Comparison of ENCODE assay signal across 9 cellular contexts in genomic region chr18:66616523-66616983, GRCh38. TPM values are rescaled to one million over a fixed set of nuclear protein-coding genes. Genes with fewer than 3 reads are reported as not detected.
DNase-seq lines count a peak whose midpoint lies in the region; ATAC-seq, FAIRE-seq and TF ChIP-seq lines count a peak whose summit lies in the region.
"Had no signal": no experiment of that assay in that cellular context is flagged by ENCODE, and none has a peak within 500 bp of the region (broad histone marks: within the 10 kb centered on the region; RNA-seq: fewer than 3 reads in every experiment).

No MANE protein-coding gene starts in this region.

- no peak overlapping the region for H3K27ac ChIP-seq in H1 (ENCODE audit: low read depth, low read length)
- no peak overlapping the region for H3K27ac ChIP-seq in transverse colon

- TF ChIP-seq EP300 in H1 (IDR thresholded peaks at IDR 0.05; ENCODE audit: borderline replicate concordance in 1 of 2, low read depth in 2 of 2, low read length in 2 of 2) (no peak), transverse colon (IDR thresholded peaks at IDR 0.05; ENCODE audit: low read depth) (no peak)

- no peak overlapping the region for H3K4me2 ChIP-seq in H1 (ENCODE audit: insufficient read depth in 1 of 2, low read depth in 2 of 2, low read length in 2 of 2)

- H4K8ac ChIP-seq in H1 (ENCODE audit: extremely low read depth, insufficient read depth, low read length) = peak overlapping the region; percentile 71; the same call in 1 of the 2 replicates

- peak; percentile 75 for FAIRE-seq in H1 (lab: Jason Lieb, UNC)

- no peaks in the 10 kb centered on the region for H3K79me1 ChIP-seq in H1 (ENCODE audit: low read depth, low read length)

- no peak overlapping the region for H3K23ac ChIP-seq in H1 (ENCODE audit: insufficient read length)

- no peak overlapping the region for H4K5ac ChIP-seq in H1 (ENCODE audit: insufficient read length, low read depth, low read length)

- H4K91ac ChIP-seq in H1 (replicated peaks; ENCODE audit: insufficient read length, low read length) = no peak overlapping the region

- peak; percentile 30 to 71 (median 70) for TF ChIP-seq CTCF in H1 (IDR thresholded peaks at IDR 0.05; ENCODE audit: control extremely low read depth in 1 of 3, insufficient read depth in 1 of 3, low read depth in 1 of 3, low read length in 3 of 3)
- peak in 3 of 5 experiments; percentile 16 to 43 (median 26) for TF ChIP-seq CTCF in transverse colon (IDR thresholded peaks at IDR 0.05)

- H3K14ac ChIP-seq in H1 (ENCODE audit: insufficient read length) = no peak overlapping the region

- H2BK120ac ChIP-seq in H1 (replicated peaks; ENCODE audit: low read depth, low read length) = no peak overlapping the region

- intact Hi-C loops in transverse colon (cut with DNase I; ENCODE audit: low total_unique reads) = no loop called here

- no peak overlapping the region for H3K9ac ChIP-seq in H1 (replicated peaks in 1 of 4; ENCODE audit: extremely low read depth in 1 of 4, low read depth in 3 of 4, low read length in 3 of 4)

- H3K27me3 ChIP-seq in H1 (replicated peaks in 1 of 4; ENCODE audit: control insufficient read depth in 3 of 4, extremely low read depth in 1 of 4, insufficient read depth in 3 of 4, low read length in 3 of 4) = no peaks in the 10 kb centered on the region
- H3K27me3 ChIP-seq in transverse colon = no peaks in the 10 kb centered on the region

- 65% methylated on average over 4 of the region's 4 CpGs; no CpG with 5 or more reads in 1 of the 2 experiments for WGBS in H1 (ENCODE audit: extremely low coverage in 1 of 2, insufficient coverage in 1 of 2, insufficient read length in 1 of 2, insufficient replicate concordance in 2 of 2, low coverage in 1 of 2, low lambda C conversion rate in 2 of 2, missing lambda C conversion rate in 1 of 2), 2 experiments
- 74% methylated on average over 4 of the region's 4 CpGs; no CpG with 5 or more reads in 1 of the 2 donors for WGBS in transverse colon (ENCODE audit: low coverage in 1 of 2), 2 donors

- H3K4me1 ChIP-seq in H1 (replicated peaks in 1 of 4; ENCODE audit: control insufficient read depth in 3 of 4, insufficient read depth in 4 of 4, low read length in 3 of 4) (no peaks in the 10 kb centered on the region), transverse colon (no peaks in the 10 kb centered on the region)

- in situ Hi-C loops in transverse colon (cut with MboI; ENCODE audit: low pct_ligation_motif_present in 1 of 4, low pct_unique_long_range_greater_than_20kb in 1 of 4, low sequenced_read_pairs in 3 of 4) = no loop called here

- H3K4me3 ChIP-seq in H1 (ENCODE audit: extremely low read depth in 1 of 4, insufficient read depth in 2 of 4, low read depth in 3 of 4, low read length in 4 of 4) (no peak overlapping the region), transverse colon (no peak overlapping the region)

- POLR2A ChIA-PET in H1 (lab: Charles Lee; ENCODE audit: partially characterized antibody) = no interaction called here

- CTCF ChIA-PET in H1 (lab: Charles Lee; ENCODE audit: partially characterized antibody) = interaction anchor here (0.6 to 4.0 kb wide), 19 partner anchors 8 to 545 kb away, joined by 3 to 18 read pairs (median 4); no protein-coding TSS in a partner anchor

- H3K9me3 ChIP-seq in H1 (ENCODE audit: insufficient read depth in 2 of 2, low read depth in 1 of 2, low read length in 1 of 2) = no peaks in the 10 kb centered on the region
- H3K9me3 ChIP-seq in transverse colon = no peaks in the 10 kb centered on the region

- 0 out of 2 replicates have a peak overlapping the region, but pooled peaks have one; percentile 83 for H2BK20ac ChIP-seq in H1 (ENCODE audit: low read length)

- 0 out of 2 replicates have a peak overlapping the region, but pooled peaks have one; percentile 35 for H2BK12ac ChIP-seq in H1 (ENCODE audit: low read depth, low read length)

- no peak overlapping the region for H3K18ac ChIP-seq in H1 (ENCODE audit: extremely low read depth, low read length)

- ATAC-seq in GM19351 (IDR thresholded peaks at IDR 0.05; ENCODE audit: unreplicated experiment) = peak; percentile 55

- no peak overlapping the region for H3K56ac ChIP-seq in H1 (replicated peaks; ENCODE audit: insufficient read length, low read depth, low read length)

- TF ChIP-seq POLR2A in H1 (IDR thresholded peaks at IDR 0.05; ENCODE audit: control extremely low read depth in 1 of 2, low read depth in 2 of 2, low read length in 2 of 2) (no peak), transverse colon (IDR thresholded peaks at IDR 0.05) (no peak)

- H2AFZ ChIP-seq in H1 (ENCODE audit: low read length) = peak overlapping the region; percentile 99

- H3K36me3 ChIP-seq in H1 (ENCODE audit: control insufficient read depth in 2 of 4, insufficient read depth in 4 of 4, low read length in 3 of 4) (no peaks in the 10 kb centered on the region), transverse colon (no peaks in the 10 kb centered on the region)

- H3K4ac ChIP-seq in H1 (replicated peaks; ENCODE audit: insufficient read length, low read depth, low read length) = no peak overlapping the region

- peak; percentile 56 to 75 for TF ChIP-seq RAD21 in H1 (IDR thresholded peaks at IDR 0.05 in 1 of 2, conservative IDR thresholded peaks at IDR 0.05 in 1 of 2; ENCODE audit: low read depth in 2 of 2, low read length in 2 of 2)

- no peak overlapping the region for H2BK15ac ChIP-seq in H1 (ENCODE audit: low read length)

- H4K20me1 ChIP-seq in H1 (replicated peaks in 1 of 2; ENCODE audit: control insufficient read depth in 1 of 2, insufficient read depth in 2 of 2, low read length in 2 of 2) = no peaks in the 10 kb centered on the region

- DNase-seq in Ammon's horn (ENCODE audit: low spot score) (peak; percentile 14), LoVo (ENCODE audit: low spot score) (peak; percentile 12), H1 (ENCODE audit: low read depth in 1 of 2, low spot score in 2 of 2) (peak in 1 of 2 experiments; percentile 52), transverse colon (no peak), NCI-H1930 (lab: John Stamatoyannopoulos, UW) (no peak)
- DNase-seq in stimulated activated CD4-positive, alpha-beta T cell treated with anti-CD3 and anti-CD28 coated beads, Interleukin-4, amount 100 ng/mL, for 24 hours = no peak
- DNase-seq in stimulated activated naive CD4-positive, alpha-beta T cell treated with Interleukin-2 at 50 U/mL for 16 hours (lab: John Stamatoyannopoulos, UW) = no peak

- H3K79me2 ChIP-seq in H1 (ENCODE audit: control insufficient read depth in 1 of 2, insufficient read depth in 2 of 2, low read length in 2 of 2) = no peaks in the 10 kb centered on the region

- no peaks in the 10 kb centered on the region for H3K23me2 ChIP-seq in H1 (ENCODE audit: low read depth, low read length)

- H2BK5ac ChIP-seq in H1 (ENCODE audit: low read depth, low read length) = peak overlapping the region; percentile 40; the same call in 1 of the 2 replicates

- no peak overlapping the region for H2AK5ac ChIP-seq in H1 (ENCODE audit: low read depth, low read length)

TF ChIP-seq in H1, 55 proteins besides CTCF, POLR2A, EP300 and RAD21:
- no peak for TF ChIP-seq SAP30 (IDR thresholded peaks at IDR 0.05; ENCODE audit: insufficient read depth, insufficient replicate concordance, low read length)
- no peak for TF ChIP-seq CHD1 (IDR thresholded peaks at IDR 0.05; ENCODE audit: low read depth, low read length)
- TF ChIP-seq ATF2 (IDR thresholded peaks at IDR 0.05; ENCODE audit: low read length) = no peak
- TF ChIP-seq CREB1 (IDR thresholded peaks at IDR 0.05) = no peak
- no peak for TF ChIP-seq HDAC2 (IDR thresholded peaks at IDR 0.05; ENCODE audit: borderline replicate concordance in 1 of 2, low read depth in 2 of 2, low read length in 2 of 2)
- TF ChIP-seq TBP (IDR thresholded peaks at IDR 0.05; ENCODE audit: low read depth, low read length) = no peak
- TF ChIP-seq CHD2 (IDR thresholded peaks at IDR 0.05; ENCODE audit: low read length) = no peak
- TF ChIP-seq USF2 (IDR thresholded peaks at IDR 0.05; ENCODE audit: low read length) = no peak
- TF ChIP-seq E2F6 (IDR thresholded peaks at IDR 0.05) = no peak
- no peak for TF ChIP-seq KDM1A (IDR thresholded peaks at IDR 0.05; ENCODE audit: borderline replicate concordance, low read length)
TF ChIP-seq in H1: peak in this region for 0.

RNA-seq across cellular contexts. Expression of gene CDH19, which starts 12.7 kb away (rescaled TPM):
- not detected in 2 replicates for total RNA-seq in H1 (2021; fragmentation: NEBNext Ultra II Directional; extraction: Animal tissue kit (Norgen Biotek cat#: 25700))
- not detected in 2 replicates for polyA plus RNA-seq in H1 (2011; rRNA removed)
- not detected for polyA plus RNA-seq in H1 (2011; cell fraction: cytosol; rRNA removed)
- 0.06 TPM for polyA plus RNA-seq in H1 (2011; cell fraction: nucleus; rRNA removed)
- polyA plus RNA-seq in H1 (2012, experiment 1 of 2) = not detected in 4 replicates
- not detected for polyA plus RNA-seq in H1 (2012, experiment 2 of 2)
- polyA plus RNA-seq in H1 (2013, experiment 1 of 2) = 0.04 TPM
- 0.02 TPM for polyA plus RNA-seq in H1 (2013, experiment 2 of 2)
- polyA minus RNA-seq in H1 (2011; rRNA and poly(A)+ RNA removed) = 0.47 TPM in 1 of 2 replicates, not detected in the other
- not detected for polyA minus RNA-seq in H1 (2011; cell fraction: cytosol; rRNA and poly(A)+ RNA removed)
- polyA minus RNA-seq in H1 (2011; cell fraction: nucleus; rRNA and poly(A)+ RNA removed) = 0.40 TPM
- 10 to 100 TPM in 1 of 4 donors, 1 to 10 TPM in 3; 8.2 to 57.1 (median 8.7) TPM for total RNA-seq in transverse colon
- total RNA-seq: mononuclear cell had no signal

Comparison
In these comparisons a context has a peak if more than half of its experiments do, and no peak if none do; other contexts are left out.
1. DNase-seq: peak in Ammon's horn (single experiment) and LoVo (single experiment); none in transverse colon (single experiment), NCI-H1930 (0 of 2), stimulated activated CD4-positive, alpha-beta T cell treated with anti-CD3 and anti-CD28 coated beads, Interleukin-4, amount 100 ng/mL, for 24 hours (single experiment) and stimulated activated naive CD4-positive, alpha-beta T cell treated with Interleukin-2 at 50 U/mL for 16 hours (single experiment).